9 cellular contexts compared by ENCODE assay signal in the genomic region with DNA sequence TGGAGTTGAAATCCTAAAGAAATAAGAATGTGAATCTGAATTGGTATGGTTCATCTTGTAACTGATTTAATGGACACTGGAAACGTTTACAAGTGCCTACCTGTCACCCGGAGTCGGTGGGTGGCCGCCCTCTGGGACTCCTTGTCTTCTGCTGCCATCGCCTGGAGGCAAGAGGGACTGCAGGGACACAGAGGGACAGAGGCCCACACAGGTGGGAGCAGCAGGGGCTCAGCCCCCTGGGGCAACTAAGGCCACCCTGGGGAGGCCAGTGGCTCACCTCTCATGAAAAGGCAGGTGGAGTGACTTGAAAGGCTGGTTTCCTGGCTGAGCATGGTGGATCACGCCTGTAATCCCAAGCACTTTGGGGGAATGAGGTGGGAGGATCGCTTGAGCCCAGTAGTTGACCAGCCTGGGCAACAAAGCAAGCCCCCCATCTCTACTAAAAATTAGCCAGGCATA. TPM values are rescaled to one million over a fixed set of nuclear protein-coding genes. Genes with fewer than 3 reads are reported as not detected.
A peak's percentile ranks its signal among the peaks of the same experiment; 100 is the strongest.
DNase-seq lines count a peak whose midpoint lies in the region; ATAC-seq and TF ChIP-seq lines count a peak whose summit lies in the region.
"Had no signal": no experiment of that assay in that cellular context is flagged by ENCODE, and none has a peak within 500 bp of the region (broad histone marks: within the 10 kb centered on the region; RNA-seq: fewer than 3 reads in every experiment).

No MANE protein-coding gene starts in this region.

- no peak for DNase-seq in BJ (ENCODE audit: low read depth)
- DNase-seq in HCEC 1CT = peak; percentile 36
- peak; percentile 59 for DNase-seq in NCI-H748 (lab: John Stamatoyannopoulos, UW; ENCODE audit: unreplicated experiment)
- peak; percentile 83 to 87 for DNase-seq in activated CD4-positive, alpha-beta T cell treated with anti-CD3 and anti-CD28 coated beads, Interleukin-2, amount 50 U/mL, for 48 hours
- DNase-seq in dorsolateral prefrontal cortex = peak; percentile 57 to 84 (median 72)
- DNase-seq in mesenchymal stem cell = peak; percentile 62
- peak; percentile 59 to 66 for DNase-seq in stimulated activated CD8-positive, alpha-beta memory T cell treated with anti-CD3 and anti-CD28 coated beads, Interleukin-15, amount 100 ng/mL, for 48 hours (ENCODE audit: low read depth in 2 of 2)

- no peak overlapping the region for H4K8ac ChIP-seq in mesenchymal stem cell (ENCODE audit: low read length)

- WGBS in mesenchymal stem cell = 20% methylated on average over 7 of the region's 7 CpGs

- H3K36me3 ChIP-seq in BJ (ENCODE audit: control insufficient read depth, insufficient read depth, low read length) (no peaks in the 10 kb centered on the region), mesenchymal stem cell (ENCODE audit: control insufficient read depth in 1 of 2, insufficient read depth in 2 of 2, low read depth in 1 of 2, low read length in 2 of 2) (no peaks in the 10 kb centered on the region)

- H2BK15ac ChIP-seq in mesenchymal stem cell (ENCODE audit: low read depth, poor library complexity, severe bottlenecking) = no peak overlapping the region

- H3K14ac ChIP-seq in mesenchymal stem cell (ENCODE audit: low read length in 2 of 2) = no peak overlapping the region

- CTCF ChIA-PET in BJ (lab: Yijun Ruan, JAX) = interaction anchor here (0.6 to 10.9 kb wide), 46 partner anchors 9 to 269 kb away, joined by 3 to 229 read pairs (median 6); partner anchors contain the start of genes COL1A1, PDK2, SAMD14 and SGCA

- intact Hi-C loops in dorsolateral prefrontal cortex (cut with DNase I) = loop anchor here (1.0 to 5.0 kb wide), 4 partner anchors 97 to 270 kb away; partner anchors contain the start of gene COL1A1 (in 1 of the 2)

- H2BK12ac ChIP-seq in mesenchymal stem cell (ENCODE audit: low read length in 2 of 2) = no peak overlapping the region

- H3K4me2 ChIP-seq in mesenchymal stem cell (ENCODE audit: low read length, poor library complexity, severe bottlenecking) = no peak overlapping the region

- POLR2A ChIA-PET in BJ (lab: Charles Lee) = interaction anchor here (0.6 to 1.6 kb wide), 2 partner anchors 124 to 1705 kb away, joined by 3 to 4 read pairs; no protein-coding TSS in a partner anchor

- no peak for ATAC-seq in HG03280 (IDR thresholded peaks at IDR 0.05; ENCODE audit: unreplicated experiment)

- H3K9ac ChIP-seq in mesenchymal stem cell (ENCODE audit: low read length) = no peak overlapping the region

- no peak overlapping the region for H2AK5ac ChIP-seq in mesenchymal stem cell (ENCODE audit: low read length, severe bottlenecking)

- no peak overlapping the region for H3K4ac ChIP-seq in mesenchymal stem cell (ENCODE audit: low read depth in 1 of 2, low read length in 2 of 2)

- no peak overlapping the region for H2BK5ac ChIP-seq in mesenchymal stem cell (ENCODE audit: low read depth, low read length, poor library complexity, severe bottlenecking)

- peaks cover 3% of the 10 kb centered on the region for H3K4me1 ChIP-seq in mesenchymal stem cell (ENCODE audit: control insufficient read depth, insufficient read depth, low read depth, low read length)

- peak; percentile 97 for TF ChIP-seq CTCF in BJ (IDR thresholded peaks at IDR 0.05; ENCODE audit: insufficient read depth, low read depth, low read length)
- peak; percentile 44 to 97 (median 89) for TF ChIP-seq CTCF in dorsolateral prefrontal cortex (IDR thresholded peaks at IDR 0.05 in 54 of 56, conservative IDR thresholded peaks at IDR 0.05 in 2 of 56; ENCODE audit: low read depth in 1 of 56, partially characterized antibody in 56 of 56)

- no peak overlapping the region for H3K4me3 ChIP-seq in BJ (ENCODE audit: low read depth, low read length)
- no peak overlapping the region for H3K4me3 ChIP-seq in dorsolateral prefrontal cortex
- no peak overlapping the region for H3K4me3 ChIP-seq in mesenchymal stem cell (ENCODE audit: insufficient read depth in 1 of 2, low read depth in 1 of 2, low read length in 2 of 2)

- H3K27me3 ChIP-seq in BJ (ENCODE audit: control insufficient read depth, insufficient read depth, low read length) (peaks cover 1% of the 10 kb centered on the region; the same call in 1 of the 2 replicates), dorsolateral prefrontal cortex (no peaks in the 10 kb centered on the region), mesenchymal stem cell (ENCODE audit: control insufficient read depth in 1 of 2, insufficient read depth in 1 of 2, low read length in 2 of 2) (no peaks in the 10 kb centered on the region)

- H3K79me1 ChIP-seq in mesenchymal stem cell (replicated peaks; ENCODE audit: low read length, poor library complexity, severe bottlenecking) = no peaks in the 10 kb centered on the region

- no peaks in the 10 kb centered on the region for H3K9me3 ChIP-seq in mesenchymal stem cell (ENCODE audit: control insufficient read depth, low read length)

- no peak overlapping the region for H3K23ac ChIP-seq in mesenchymal stem cell (ENCODE audit: low read length in 2 of 2)

- H4K91ac ChIP-seq in mesenchymal stem cell (ENCODE audit: low read length) = no peak overlapping the region

- no peak overlapping the region for H2BK120ac ChIP-seq in mesenchymal stem cell (ENCODE audit: low read depth, low read length)

- no peak overlapping the region for H3K27ac ChIP-seq in dorsolateral prefrontal cortex
- no peak overlapping the region for H3K27ac ChIP-seq in mesenchymal stem cell (ENCODE audit: low read length, poor library complexity, severe bottlenecking)

- H2AFZ ChIP-seq in mesenchymal stem cell (ENCODE audit: low read depth, low read length) = no peak overlapping the region

- no peak overlapping the region for H3K18ac ChIP-seq in mesenchymal stem cell (ENCODE audit: low read depth in 1 of 2, low read length in 2 of 2)

RNA-seq across cellular contexts. Expression of gene TMEM92, which starts 23.2 kb away (rescaled TPM):
- 0.58 and 0.67 TPM in 2 replicates for polyA plus RNA-seq in BJ (2011; rRNA removed)
- polyA minus RNA-seq in BJ (2011; rRNA and poly(A)+ RNA removed) = 0.10 and 0.33 TPM in 2 replicates
- total RNA-seq in dorsolateral prefrontal cortex = 1 to 10 TPM in 4 of 120 experiments, under 1 TPM in 26, not detected in 90; 0.14 to 2.1 (median 0.43) TPM
- polyA plus RNA-seq in mesenchymal stem cell (2013, experiment 1 of 2) = 0.86 TPM
- 0.62 TPM for polyA plus RNA-seq in mesenchymal stem cell (2013, experiment 2 of 2)
- total RNA-seq: subcutaneous adipose tissue had no signal

RNA-seq across cellular contexts. Expression of gene XYLT2, which starts 48.5 kb away (rescaled TPM):
- 15.4 and 25.0 TPM in 2 replicates for polyA plus RNA-seq in BJ (2011; rRNA removed)
- polyA minus RNA-seq in BJ (2011; rRNA and poly(A)+ RNA removed) = 21.3 and 29.4 TPM in 2 replicates
- total RNA-seq in dorsolateral prefrontal cortex = 10 to 100 TPM; 13.3 to 28.9 (median 19.3) TPM
- polyA plus RNA-seq in mesenchymal stem cell (2013, experiment 1 of 2) = 27.9 TPM
- polyA plus RNA-seq in mesenchymal stem cell (2013, experiment 2 of 2) = 27.6 TPM
